Comparison of ENCODE assay signal across 37 cellular contexts in genomic region chrX:126967225-126967624, GRCh38.
"Had no signal": no experiment of that assay in that cellular context is flagged by ENCODE, and none has a peak within 500 bp of the region (broad histone marks: within the 10 kb centered on the region; RNA-seq: fewer than 3 reads in every experiment).

No MANE protein-coding gene starts in this region.

- ATAC-seq: activated CD8-positive, alpha-beta T cell treated with anti-CD3 and anti-CD28 coated beads for 36 hours; activated naive CD4-positive, alpha-beta T cell treated with anti-CD3 and anti-CD28 coated beads, Interleukin-2, amount 50 U/mL, for 72 hours; activated T-cell treated with anti-CD3 and anti-CD28 coated beads, Interleukin-2, amount 50 U/mL, for 4 hours; activated T-cell treated with anti-CD3 and anti-CD28 coated beads, Interleukin-2, amount 50 U/mL, for 72 hours; activated T-helper 17 cell treated with anti-CD3 and anti-CD28 coated beads, Interleukin-2, amount 50 U/mL, for 72 hours had no signal

- H3K9me3 ChIP-seq: adrenal gland had no signal

- H3K27ac Mint-ChIP-seq: activated B cell treated with CpG ODN at 0.5 μM for 24 hours; activated CD4-positive, alpha-beta memory T cell treated with anti-CD3 and anti-CD28 coated beads for 36 hours; activated CD4-positive, alpha-beta T cell treated with anti-CD3 and anti-CD28 coated beads, Interleukin-2, amount 10 ng/mL, durations not matched to agents 24 days and 14 days; activated CD8-positive, alpha-beta T cell treated with anti-CD3 and anti-CD28 coated beads for 36 hours; activated naive CD4-positive, alpha-beta T cell treated with anti-CD3 and anti-CD28 coated beads for 36 hours; activated naive CD4-positive, alpha-beta T cell treated with anti-CD3 and anti-CD28 coated beads, Interleukin-2, amount 50 U/mL, for 72 hours; activated naive CD8-positive, alpha-beta T cell treated with anti-CD3 and anti-CD28 coated beads for 36 hours; activated T-cell treated with anti-CD3 and anti-CD28 coated beads, Interleukin-2, amount 50 U/mL, for 72 hours; activated T-helper 1 cell treated with anti-CD3 and anti-CD28 coated beads, Interleukin-12 subunit alpha, Interleukin-12 subunit beta, Interleukin-2, Interleukin-4 antibody, amounts not matched to agents 30 ng/mL and 10 ng/mL and 1 ng/mL, durations not matched to agents 14 hours and 24 hours and 36 hours; activated T-helper 17 cell treated with anti-CD3 and anti-CD28 coated beads, Interleukin-2, amount 50 U/mL, for 72 hours; brain; T-helper 1 cell treated with Interleukin-12 subunit alpha and Interleukin-12 subunit beta and Interleukin-4 antibody, amounts not matched to agents 30 μg/mL and 1 μg/mL, for 36 hours; T-helper 2 cell treated with Interferon-gamma antibody and Interleukin-4, amounts not matched to agents 5 μg/mL and 100 μg/mL, for 36 hours had no signal

- H3K4me1 ChIP-seq: adrenal gland had no signal

- H3K4me3 Mint-ChIP-seq: activated B cell treated with CpG ODN at 0.5 μM for 24 hours; activated CD4-positive, alpha-beta memory T cell treated with anti-CD3 and anti-CD28 coated beads for 36 hours; activated CD4-positive, alpha-beta T cell treated with anti-CD3 and anti-CD28 coated beads, Interleukin-2, amount 10 ng/mL, durations not matched to agents 24 days and 14 days; activated CD8-positive, alpha-beta T cell treated with anti-CD3 and anti-CD28 coated beads for 36 hours; activated naive CD4-positive, alpha-beta T cell treated with anti-CD3 and anti-CD28 coated beads for 36 hours; activated naive CD8-positive, alpha-beta T cell treated with anti-CD3 and anti-CD28 coated beads for 36 hours; activated T-cell treated with anti-CD3 and anti-CD28 coated beads, Interleukin-2, amount 50 U/mL, for 4 hours; activated T-cell treated with anti-CD3 and anti-CD28 coated beads, Interleukin-2, amount 50 U/mL, for 72 hours; activated T-helper 1 cell treated with anti-CD3 and anti-CD28 coated beads, Interleukin-12 subunit alpha, Interleukin-12 subunit beta, Interleukin-2, Interleukin-4 antibody, amounts not matched to agents 30 ng/mL and 10 ng/mL and 1 ng/mL, durations not matched to agents 14 hours and 24 hours and 36 hours; activated T-helper 17 cell treated with anti-CD3 and anti-CD28 coated beads, Interleukin-2, amount 50 U/mL, for 72 hours; brain; central memory CD8-positive, alpha-beta T cell; T-helper 1 cell treated with Interleukin-12 subunit alpha and Interleukin-12 subunit beta and Interleukin-4 antibody, amounts not matched to agents 30 μg/mL and 1 μg/mL, for 36 hours; T-helper 2 cell treated with Interferon-gamma antibody and Interleukin-4, amounts not matched to agents 5 μg/mL and 100 μg/mL, for 36 hours had no signal

- H3K36me3 Mint-ChIP-seq: activated CD4-positive, alpha-beta memory T cell treated with anti-CD3 and anti-CD28 coated beads for 36 hours; activated naive CD4-positive, alpha-beta T cell treated with anti-CD3 and anti-CD28 coated beads, Interleukin-2, amount 50 U/mL, for 72 hours; activated naive CD8-positive, alpha-beta T cell treated with anti-CD3 and anti-CD28 coated beads for 36 hours; brain had no signal

- H3K27ac ChIP-seq: adrenal gland, cardiac muscle cell, VCaP had no signal

- H3K4me1 Mint-ChIP-seq: activated B cell treated with CpG ODN at 0.5 μM for 24 hours; activated CD4-positive, alpha-beta T cell treated with anti-CD3 and anti-CD28 coated beads, Interleukin-2, amount 10 ng/mL, durations not matched to agents 24 days and 14 days; activated naive CD8-positive, alpha-beta T cell treated with anti-CD3 and anti-CD28 coated beads for 36 hours; activated T-helper 17 cell treated with anti-CD3 and anti-CD28 coated beads, Interleukin-2, amount 50 U/mL, for 72 hours; brain; central memory CD8-positive, alpha-beta T cell had no signal

- H3K36me3 ChIP-seq: adrenal gland, cardiac muscle cell had no signal

- H3K27me3 Mint-ChIP-seq: activated B cell treated with CpG ODN at 0.5 μM for 24 hours; activated CD4-positive, alpha-beta memory T cell treated with anti-CD3 and anti-CD28 coated beads for 36 hours; activated CD4-positive, alpha-beta T cell treated with anti-CD3 and anti-CD28 coated beads, Interleukin-2, amount 10 ng/mL, durations not matched to agents 24 days and 14 days; activated CD8-positive, alpha-beta T cell treated with anti-CD3 and anti-CD28 coated beads for 36 hours; activated naive CD8-positive, alpha-beta T cell treated with anti-CD3 and anti-CD28 coated beads for 36 hours; activated T-helper 17 cell treated with anti-CD3 and anti-CD28 coated beads, Interleukin-2, amount 50 U/mL, for 72 hours; brain; central memory CD8-positive, alpha-beta T cell had no signal

- DNase-seq: activated B cell treated with CpG ODN at 0.5 μM for 24 hours; activated CD4-positive, alpha-beta memory T cell treated with anti-CD3 and anti-CD28 coated beads for 36 hours; activated CD4-positive, alpha-beta T cell treated with anti-CD3 and anti-CD28 coated beads for 4 hours; activated CD4-positive, alpha-beta T cell treated with anti-CD3 and anti-CD28 coated beads, Interleukin-2, amount 10 ng/mL, durations not matched to agents 24 days and 14 days; activated CD4-positive, alpha-beta T cell treated with anti-CD3 and anti-CD28 coated beads, Interleukin-2, amount 50 U/mL, for 1 hour; activated CD4-positive, alpha-beta T cell treated with anti-CD3 and anti-CD28 coated beads, Interleukin-2, amount 50 U/mL, for 4 hours; activated CD4-positive, CD25-positive, alpha-beta regulatory T cell treated with anti-CD3 and anti-CD28 coated beads, Interleukin-2, amount 50 U/mL, for 72 hours; activated CD8-positive, alpha-beta memory T cell treated with anti-CD3 and anti-CD28 coated beads, Interleukin-2, amount 50 U/mL, for 4 hours; activated CD8-positive, alpha-beta T cell treated with anti-CD3 and anti-CD28 coated beads for 36 hours; activated effector memory CD4-positive, alpha-beta T cell treated with anti-CD3 and anti-CD28 coated beads, Interleukin-2, amount 50 U/mL, for 16 hours; activated gamma-delta T cell treated with Interleukin-2 at 50 U/mL for 16 hours; activated naive CD4-positive, alpha-beta T cell; activated naive CD4-positive, alpha-beta T cell treated with anti-CD3 and anti-CD28 coated beads for 36 hours; activated naive CD4-positive, alpha-beta T cell treated with anti-CD3 and anti-CD28 coated beads, Interleukin-2, amount 50 U/mL, for 16 hours; activated naive CD8-positive, alpha-beta T cell treated with anti-CD3 and anti-CD28 coated beads for 36 hours; activated T-cell treated with anti-CD3 and anti-CD28 coated beads for 4 hours; activated T-cell treated with anti-CD3 and anti-CD28 coated beads, Interleukin-2, amount 50 U/mL, for 1 hour; activated T-cell treated with anti-CD3 and anti-CD28 coated beads, Interleukin-2, amount 50 U/mL, for 4 hours; activated T-cell treated with anti-CD3 and anti-CD28 coated beads, Interleukin-2, amount 50 U/mL, for 72 hours; adrenal gland; amniotic stem cell; aorta; caudate nucleus; cerebellar nuclear complex; T-helper 2 cell; T-helper 9 cell had no signal

- H3K9me3 Mint-ChIP-seq: activated B cell treated with CpG ODN at 0.5 μM for 24 hours; activated CD4-positive, alpha-beta memory T cell treated with anti-CD3 and anti-CD28 coated beads for 36 hours; activated CD8-positive, alpha-beta T cell treated with anti-CD3 and anti-CD28 coated beads for 36 hours; activated naive CD4-positive, alpha-beta T cell treated with anti-CD3 and anti-CD28 coated beads for 36 hours; activated T-cell treated with anti-CD3 and anti-CD28 coated beads, Interleukin-2, amount 50 U/mL, for 4 hours; activated T-helper 1 cell treated with anti-CD3 and anti-CD28 coated beads, Interleukin-12 subunit alpha, Interleukin-12 subunit beta, Interleukin-2, Interleukin-4 antibody, amounts not matched to agents 30 ng/mL and 10 ng/mL and 1 ng/mL, durations not matched to agents 14 hours and 24 hours and 36 hours; activated T-helper 17 cell treated with anti-CD3 and anti-CD28 coated beads, Interleukin-2, amount 50 U/mL, for 72 hours had no signal

- H3K27me3 ChIP-seq: adrenal gland, cardiac muscle cell had no signal

- FAIRE-seq: bronchial epithelial cell, TTC549 had no signal

- H3K4me3 ChIP-seq: adrenal gland, cardiac muscle cell had no signal
